Comparison of ENCODE assay signal across 1 cellular context in the genomic region with DNA sequence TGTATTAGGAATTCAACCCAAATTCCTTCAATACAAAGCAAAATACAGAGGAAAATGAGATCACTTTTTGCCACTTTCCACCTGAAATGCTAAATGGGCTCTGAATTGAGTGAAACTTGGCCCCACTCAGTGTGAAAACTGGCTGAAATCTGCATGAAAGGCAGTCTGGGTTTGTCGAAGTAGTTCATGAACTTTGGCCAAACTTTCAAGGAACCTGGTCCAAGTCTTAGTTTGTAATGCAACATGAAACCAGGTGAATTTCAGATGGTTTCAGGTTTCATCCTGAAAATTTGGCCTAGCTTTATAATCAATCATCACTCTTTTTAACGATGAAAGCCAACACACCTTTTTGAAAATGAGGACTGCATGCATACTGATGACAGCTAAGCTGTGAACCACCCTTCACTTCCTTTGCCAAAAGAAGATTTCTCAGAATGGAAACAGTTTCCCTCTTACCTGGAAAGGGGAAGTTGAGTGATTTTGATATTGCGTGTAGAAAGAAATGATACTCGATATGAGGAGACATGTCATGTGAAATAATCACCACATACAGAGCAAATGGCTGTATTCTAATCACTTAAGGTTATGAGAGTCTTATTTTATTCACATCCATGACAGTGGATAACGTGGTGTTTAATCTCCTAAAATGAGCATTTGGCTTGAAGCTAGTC.
TF ChIP-seq lines count a peak whose summit lies in the region.

No MANE protein-coding gene starts in this region.

TF ChIP-seq in HepG2, 621 proteins besides CTCF, POLR2A, EP300 and RAD21 (continued from another document):
- TF ChIP-seq SKI (IDR thresholded peaks at IDR 0.05; ENCODE audit: partially characterized antibody) (no peak), FOSL1 (CRISPR knock-in tag; IDR thresholded peaks at IDR 0.05; ENCODE audit: borderline replicate concordance) (no peak)
- TF ChIP-seq, protein P1, sequence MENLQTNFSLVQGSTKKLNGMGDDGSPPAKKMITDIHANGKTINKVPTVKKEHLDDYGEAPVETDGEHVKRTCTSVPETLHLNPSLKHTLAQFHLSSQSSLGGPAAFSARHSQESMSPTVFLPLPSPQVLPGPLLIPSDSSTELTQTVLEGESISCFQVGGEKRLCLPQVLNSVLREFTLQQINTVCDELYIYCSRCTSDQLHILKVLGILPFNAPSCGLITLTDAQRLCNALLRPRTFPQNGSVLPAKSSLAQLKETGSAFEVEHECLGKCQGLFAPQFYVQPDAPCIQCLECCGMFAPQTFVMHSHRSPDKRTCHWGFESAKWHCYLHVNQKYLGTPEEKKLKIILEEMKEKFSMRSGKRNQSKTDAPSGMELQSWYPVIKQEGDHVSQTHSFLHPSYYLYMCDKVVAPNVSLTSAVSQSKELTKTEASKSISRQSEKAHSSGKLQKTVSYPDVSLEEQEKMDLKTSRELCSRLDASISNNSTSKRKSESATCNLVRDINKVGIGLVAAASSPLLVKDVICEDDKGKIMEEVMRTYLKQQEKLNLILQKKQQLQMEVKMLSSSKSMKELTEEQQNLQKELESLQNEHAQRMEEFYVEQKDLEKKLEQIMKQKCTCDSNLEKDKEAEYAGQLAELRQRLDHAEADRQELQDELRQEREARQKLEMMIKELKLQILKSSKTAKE (CRISPR knock-in tag; IDR thresholded peaks at IDR 0.05; ENCODE audit: borderline replicate concordance), result no peak
